9 cellular contexts compared by ENCODE assay signal in genomic region chr14:67335781-67336180, GRCh38. TPM values are rescaled to one million over a fixed set of nuclear protein-coding genes. Genes with fewer than 3 reads are reported as not detected.
A peak's percentile ranks its signal among the peaks of the same experiment; 100 is the strongest.
DNase-seq lines count a peak whose midpoint lies in the region; ATAC-seq, FAIRE-seq and TF ChIP-seq lines count a peak whose summit lies in the region.
"Had no signal": no experiment of that assay in that cellular context is flagged by ENCODE, and none has a peak within 500 bp of the region (broad histone marks: within the 10 kb centered on the region; RNA-seq: fewer than 3 reads in every experiment).

No MANE protein-coding gene starts in this region.

- no peak overlapping the region for H2AFZ ChIP-seq in K562 (ENCODE audit: low read depth, low read length)

- H3K4me3 Mint-ChIP-seq in memory B cell: no peak overlapping the region

- H3K9me3 ChIP-seq in K562 (replicated peaks; ENCODE audit: control insufficient read depth, insufficient read depth, low read depth, low read length): no peaks in the 10 kb centered on the region
- H3K9me3 ChIP-seq: gastroesophageal sphincter had no signal

- no peak for TF ChIP-seq POLR2A in K562 (conservative IDR thresholded peaks at IDR 0.05)

- peak; percentile 55 for DNase-seq in ELR (ENCODE audit: low read depth)
- DNase-seq in K562 (ENCODE audit: extremely low read depth in 1 of 4, low spot score in 3 of 4): peak in 2 of 4 experiments; percentile 7 to 28
- DNase-seq in memory B cell (ENCODE audit: low spot score in 2 of 2): no peak
- DNase-seq in NCI-H2171 (lab: John Stamatoyannopoulos, UW): no peak
- DNase-seq in foreskin melanocyte: no peak
- DNase-seq: NCI-H2029 treated with DMSO at 0.1 percent for 48 hours had no signal

- H3K4me3 ChIP-seq in K562: no peak overlapping the region
- H3K4me3 ChIP-seq: gastroesophageal sphincter had no signal

- no peak for TF ChIP-seq EP300 in Ishikawa (IDR thresholded peaks at IDR 0.05; ENCODE audit: borderline replicate concordance)
- no peak for TF ChIP-seq EP300 in K562 (IDR thresholded peaks at IDR 0.05; ENCODE audit: low read length)

- H3K27me3 ChIP-seq in K562 (ENCODE audit: control insufficient read depth in 2 of 2, insufficient read depth in 2 of 2, low read length in 2 of 2): no peaks in the 10 kb centered on the region
- H3K27me3 ChIP-seq: gastroesophageal sphincter had no signal

- H3K4me1 Mint-ChIP-seq in memory B cell: no peaks in the 10 kb centered on the region

- peaks cover 72% of the 10 kb centered on the region for H3K36me3 ChIP-seq in K562 (ENCODE audit: control insufficient read depth, insufficient read depth, low read length)

- no peaks in the 10 kb centered on the region for H3K9me1 ChIP-seq in K562 (ENCODE audit: control insufficient read depth, insufficient read depth, low read length)

- H3K79me2 ChIP-seq in K562 (ENCODE audit: control insufficient read depth, insufficient read depth, low read length): no peaks in the 10 kb centered on the region

- no peak for FAIRE-seq in K562 (lab: Jason Lieb, UNC)

- peak; percentile 13 to 43 (median 38); a peak in 4 of 6 replicates for TF ChIP-seq CTCF in K562 (IDR thresholded peaks at IDR 0.05 in 2 of 3, conservative IDR thresholded peaks at IDR 0.05 in 1 of 3; ENCODE audit: insufficient read depth in 2 of 3, low read depth in 1 of 3, low read length in 3 of 3)

- 65% methylated on average over 2 of the region's 2 CpGs for WGBS in K562 (ENCODE audit: insufficient coverage, low coverage, missing lambda C conversion rate)

- H3K9ac ChIP-seq in K562 (ENCODE audit: insufficient read depth in 1 of 2, low read depth in 2 of 2, low read length in 2 of 2): no peak overlapping the region

- CTCF ChIA-PET in K562 (lab: Yijun Ruan, JAX; ENCODE audit: low intra/inter-chr PET ratio): interaction anchor here (1.6 kb wide), 1 partner anchor 169 kb away, joined by 5 read pairs; no protein-coding TSS in a partner anchor

- intact Hi-C loops in K562 (cut with micrococcal nuclease): loop anchor here (2.0 kb wide), 1 partner anchor 169 kb away; no protein-coding TSS in a partner anchor

- peaks cover 28% of the 10 kb centered on the region for H3K36me3 Mint-ChIP-seq in memory B cell

- POLR2A ChIA-PET in K562 (lab: Yijun Ruan, JAX): no interaction called here

- in situ Hi-C loops in K562 (cut with MboI): no loop called here

- H3K27ac Mint-ChIP-seq in memory B cell: peak overlapping the region; percentile 35

- TF ChIP-seq RAD21 in Ishikawa (IDR thresholded peaks at IDR 0.05; ENCODE audit: low read depth): peak; percentile 52
- peak in 1 of 2 experiments; percentile 42; a peak in 2 of 4 replicates for TF ChIP-seq RAD21 in K562 (CRISPR knock-in tag; conservative IDR thresholded peaks at IDR 0.05 in 1 of 2, IDR thresholded peaks at IDR 0.05 in 1 of 2)

- H3K27me3 Mint-ChIP-seq in memory B cell: no peaks in the 10 kb centered on the region

- H4K20me1 ChIP-seq in K562 (replicated peaks; ENCODE audit: control insufficient read depth, insufficient read depth, low read length): no peaks in the 10 kb centered on the region

- no peaks in the 10 kb centered on the region; a peak in 1 of 5 replicates for H3K4me1 ChIP-seq in K562 (replicated peaks in 1 of 2; ENCODE audit: control insufficient read depth in 2 of 2, insufficient read depth in 2 of 2, low read length in 2 of 2)
- H3K4me1 ChIP-seq: gastroesophageal sphincter had no signal

- no peak overlapping the region for H3K4me2 ChIP-seq in K562 (ENCODE audit: insufficient read depth, low read length)

- no peak for ATAC-seq in K562
- no peak for ATAC-seq in memory B cell (ENCODE audit: low read depth)
- ATAC-seq in HG03280 (IDR thresholded peaks at IDR 0.05; ENCODE audit: unreplicated experiment): no peak
- ATAC-seq: gastroesophageal sphincter had no signal

- BruUV-seq in K562 (replicated peaks; lab: Mats Ljungman, UMichigan): no TSS peak

- no peaks in the 10 kb centered on the region for H3K9me3 Mint-ChIP-seq in memory B cell

- H3K27ac ChIP-seq in K562 (ENCODE audit: extremely low read depth, low read depth, low read length): no peak overlapping the region
- H3K27ac ChIP-seq: gastroesophageal sphincter had no signal

TF ChIP-seq in Ishikawa, 13 proteins besides CTCF, POLR2A, EP300 and RAD21:
- no peak for TF ChIP-seq CEBPB (IDR thresholded peaks at IDR 0.05)
- no peak for TF ChIP-seq CREB1 (IDR thresholded peaks at IDR 0.05; ENCODE audit: low read depth)
- TF ChIP-seq TEAD4 (IDR thresholded peaks at IDR 0.05): no peak
TF ChIP-seq in Ishikawa: peak in this region for 0.

TF ChIP-seq in K562, 482 proteins besides CTCF, POLR2A, EP300 and RAD21 (continues in another document):
- TF ChIP-seq EHMT2 (IDR thresholded peaks at IDR 0.05) (no peak), SIRT6 (IDR thresholded peaks at IDR 0.05; ENCODE audit: low read depth, low read length) (no peak), MED1 (CRISPR knock-in tag; IDR thresholded peaks at IDR 0.05; ENCODE audit: borderline replicate concordance) (no peak), GATA2 (CRISPR knock-in tag; IDR thresholded peaks at IDR 0.05) (no peak), MCM3 (IDR thresholded peaks at IDR 0.05) (no peak), BRF1 (IDR thresholded peaks at IDR 0.05; ENCODE audit: borderline replicate concordance, extremely low read depth, insufficient read length) (no peak), TCF3 (CRISPR knock-in tag; IDR thresholded peaks at IDR 0.05) (no peak), ZNF780A (CRISPR knock-in tag; IDR thresholded peaks at IDR 0.05) (no peak), ZNF518B (CRISPR knock-in tag; IDR thresholded peaks at IDR 0.05) (no peak), HNRNPLL (IDR thresholded peaks at IDR 0.05; ENCODE audit: low read depth, low read length, poor library complexity, severe bottlenecking) (no peak)

RNA-seq across cellular contexts. Expression of gene ATP6V1D, which starts 23.8 kb away (rescaled TPM):
- total RNA-seq in K562 (2011; cell fraction: chromatin; rRNA removed; ENCODE audit: low replicate concordance): 29.4 and 58.7 TPM in 2 replicates
- 23.3 and 33.2 TPM in 2 replicates for total RNA-seq in K562 (2011; cell fraction: nucleolus; rRNA removed)
- 32.0 and 46.9 TPM in 2 replicates for total RNA-seq in K562 (2011; cell fraction: nucleoplasm; rRNA removed)
- total RNA-seq in K562 (2014; rRNA removed) (35.5 and 41.2 TPM in 2 replicates), K562 (2014; rRNA removed; fragmentation: Illumina TruSeq; extraction: Trizol) (56.9 and 71.0 TPM in 2 replicates), K562 (2015; rRNA removed; fragmentation: Illumina TruSeq; extraction: Trizol) (57.2 and 60.1 TPM in 2 replicates), K562 (2021) (30.4 and 36.6 TPM in 2 replicates)
- polyA plus RNA-seq in K562 (2011; rRNA removed) (29.5 and 49.6 TPM in 2 replicates), K562 (2014; fragmentation: Illumina TruSeq; extraction: Trizol) (38.6 and 42.6 TPM in 2 replicates), K562 (2014; fragmentation: Nextera tagmentation; extraction: Ambion mirVana) (10 to 100 TPM; 86.3 to 91.0 TPM), K562 (2014; rRNA removed) (35.5 and 50.0 TPM in 2 replicates)
- polyA plus RNA-seq in K562 (2011; cell fraction: cytosol; rRNA removed): 13.4 and 18.1 TPM in 2 replicates
- polyA plus RNA-seq in K562 (2011; cell fraction: nucleus; rRNA removed): 11.6 and 12.8 TPM in 2 replicates
- polyA plus RNA-seq in K562 (2012): 35.5 and 40.0 TPM in 2 replicates
- 29.9 and 41.6 TPM in 2 replicates for polyA minus RNA-seq in K562 (2011; rRNA and poly(A)+ RNA removed)
- polyA minus RNA-seq in K562 (2011; cell fraction: cytosol; rRNA and poly(A)+ RNA removed): 20.2 and 30.2 TPM in 2 replicates
- polyA minus RNA-seq in K562 (2011; cell fraction: nucleus; rRNA and poly(A)+ RNA removed): 21.9 and 22.6 TPM in 2 replicates

RNA-seq across cellular contexts. Expression of gene EIF2S1, which starts 24.3 kb away (rescaled TPM):
- total RNA-seq in K562 (2011; cell fraction: chromatin; rRNA removed; ENCODE audit: low replicate concordance): 14.2 and 42.2 TPM in 2 replicates
- 11.5 and 17.4 TPM in 2 replicates for total RNA-seq in K562 (2011; cell fraction: nucleolus; rRNA removed)
- 19.8 and 22.3 TPM in 2 replicates for total RNA-seq in K562 (2011; cell fraction: nucleoplasm; rRNA removed)
- total RNA-seq in K562 (2014; rRNA removed) (362 and 424 TPM in 2 replicates), K562 (2014; rRNA removed; fragmentation: Illumina TruSeq; extraction: Trizol) (344 and 380 TPM in 2 replicates), K562 (2015; rRNA removed; fragmentation: Illumina TruSeq; extraction: Trizol) (311 and 332 TPM in 2 replicates), K562 (2021) (234 and 237 TPM in 2 replicates)
- polyA plus RNA-seq in K562 (2011; rRNA removed) (147 and 314 TPM in 2 replicates), K562 (2014; fragmentation: Illumina TruSeq; extraction: Trizol) (216 and 275 TPM in 2 replicates), K562 (2014; fragmentation: Nextera tagmentation; extraction: Ambion mirVana) (1,000 to 10,000 TPM in 1 of 2 experiments, 100 to 1,000 TPM in 1; 717 to 1,018 TPM), K562 (2014; rRNA removed) (310 and 331 TPM in 2 replicates)
- polyA plus RNA-seq in K562 (2011; cell fraction: cytosol; rRNA removed): 30.9 and 61.0 TPM in 2 replicates
- 22.8 and 35.5 TPM in 2 replicates for polyA plus RNA-seq in K562 (2011; cell fraction: nucleus; rRNA removed)
- 101 and 349 TPM in 2 replicates for polyA plus RNA-seq in K562 (2012)
- 281 and 389 TPM in 2 replicates for polyA minus RNA-seq in K562 (2011; rRNA and poly(A)+ RNA removed)
- 73.4 and 109 TPM in 2 replicates for polyA minus RNA-seq in K562 (2011; cell fraction: cytosol; rRNA and poly(A)+ RNA removed)
- 17.9 and 25.2 TPM in 2 replicates for polyA minus RNA-seq in K562 (2011; cell fraction: nucleus; rRNA and poly(A)+ RNA removed)
